Comparison of ENCODE assay signal across 22 cellular contexts in the genomic region with DNA sequence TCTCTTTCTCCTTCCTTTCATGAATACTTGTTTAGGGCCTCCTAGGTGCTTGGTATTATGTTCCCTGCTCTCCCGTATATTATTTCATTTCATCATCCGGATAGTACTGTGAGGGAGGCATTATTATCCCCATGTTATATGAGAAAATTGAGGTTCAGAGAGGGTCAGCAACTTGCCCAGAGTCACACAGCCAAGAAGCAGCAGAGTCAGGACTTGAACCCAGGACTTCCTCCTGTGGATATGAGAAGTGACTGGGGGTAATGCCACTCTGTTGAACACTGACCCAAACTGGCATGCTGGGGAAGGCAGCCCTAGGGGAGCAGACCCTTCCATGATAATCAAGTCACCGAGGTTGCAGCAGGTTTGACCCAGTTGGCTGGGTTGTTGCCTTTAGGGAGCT. TPM values are rescaled to one million over a fixed set of nuclear protein-coding genes. Genes with fewer than 3 reads are reported as not detected.
DNase-seq lines count a peak whose midpoint lies in the region; ATAC-seq and TF ChIP-seq lines count a peak whose summit lies in the region.
"Had no signal": no experiment of that assay in that cellular context is flagged by ENCODE, and none has a peak within 500 bp of the region (broad histone marks: within the 10 kb centered on the region; RNA-seq: fewer than 3 reads in every experiment).

No MANE protein-coding gene starts in this region.

- DNase-seq in activated naive CD4-positive, alpha-beta T cell treated with anti-CD3 and anti-CD28 coated beads, Interleukin-2, amount 50 U/mL, for 72 hours (ENCODE audit: low spot score in 2 of 2) = no peak
- DNase-seq in activated naive CD4-positive, alpha-beta T cell treated with Interleukin-2 at 50 U/mL for 16 hours = no peak
- DNase-seq in CD4-positive, CD25-positive, alpha-beta regulatory T cell = no peak
- DNase-seq in SJCRH30 (no peak), smooth muscle cell (lab: John Stamatoyannopoulos, UW; ENCODE audit: unreplicated experiment) (no peak), epidermal melanocyte (ENCODE audit: insufficient read length, low spot score) (no peak)
- no peak for DNase-seq in naive thymus-derived CD8-positive, alpha-beta T cell
- DNase-seq: GM23248; H9; HFFc6; IMR-90; MM.1S; NCI-H2029 treated with DMSO at 0.1 percent for 48 hours; NCI-H526; NCI-H82; NK-92 treated with Interleukin-12 subunit alpha and Interleukin-12 subunit beta, amount 100 ng/mL, for 24 hours; PC-3 had no signal

- H3K4me1 ChIP-seq in CD4-positive, CD25-positive, alpha-beta regulatory T cell (ENCODE audit: control insufficient read depth, insufficient read depth, low read length, poor library complexity, severe bottlenecking) = peaks cover 24% of the 10 kb centered on the region
- H3K4me1 ChIP-seq in SJCRH30 (peaks cover 44% of the 10 kb centered on the region), smooth muscle cell (ENCODE audit: low read depth) (peaks cover 8% of the 10 kb centered on the region)

- no peaks in the 10 kb centered on the region for H3K9me3 Mint-ChIP-seq in activated naive CD4-positive, alpha-beta T cell treated with anti-CD3 and anti-CD28 coated beads, Interleukin-2, amount 50 U/mL, for 72 hours
- H3K9me3 Mint-ChIP-seq in CD4-positive, CD25-positive, alpha-beta regulatory T cell = no peaks in the 10 kb centered on the region
- no peaks in the 10 kb centered on the region for H3K9me3 Mint-ChIP-seq in naive thymus-derived CD8-positive, alpha-beta T cell
- H3K9me3 Mint-ChIP-seq: H9, HFFc6 had no signal

- H3K4me2 ChIP-seq in smooth muscle cell = no peak overlapping the region
- H3K4me2 ChIP-seq: KMS-11 had no signal

- no peak overlapping the region for H3K9ac ChIP-seq in smooth muscle cell (ENCODE audit: low read depth)
- H3K9ac ChIP-seq: GM23248, KMS-11 had no signal

- TF ChIP-seq CTCF in smooth muscle cell (IDR thresholded peaks at IDR 0.05; ENCODE audit: borderline replicate concordance, insufficient read depth, poor library complexity, severe bottlenecking) = no peak

- ATAC-seq in activated naive CD4-positive, alpha-beta T cell treated with anti-CD3 and anti-CD28 coated beads, Interleukin-2, amount 50 U/mL, for 72 hours = no peak
- no peak for ATAC-seq in CD4-positive, CD25-positive, alpha-beta regulatory T cell (ENCODE audit: low read depth in 2 of 2)
- ATAC-seq in naive thymus-derived CD8-positive, alpha-beta T cell = no peak
- no peak for ATAC-seq in HG02759 (IDR thresholded peaks at IDR 0.05; ENCODE audit: unreplicated experiment)
- ATAC-seq: PC-3, SK-N-SH treated with all-trans-retinoic acid at 6 μM for 48 hours had no signal

- no peaks in the 10 kb centered on the region for H4K20me1 ChIP-seq in smooth muscle cell (ENCODE audit: low read depth)

- H3K36me3 Mint-ChIP-seq in activated naive CD4-positive, alpha-beta T cell treated with anti-CD3 and anti-CD28 coated beads, Interleukin-2, amount 50 U/mL, for 72 hours = no peaks in the 10 kb centered on the region
- H3K36me3 Mint-ChIP-seq in CD4-positive, CD25-positive, alpha-beta regulatory T cell = no peaks in the 10 kb centered on the region
- no peaks in the 10 kb centered on the region for H3K36me3 Mint-ChIP-seq in naive thymus-derived CD8-positive, alpha-beta T cell

- 87% methylated on average over 3 of the region's 3 CpGs for WGBS in smooth muscle cell (ENCODE audit: low lambda C conversion rate)

- peaks cover 8 to 37% (median 20%) of the 10 kb centered on the region in 4 donors for H3K4me1 Mint-ChIP-seq in CD4-positive, CD25-positive, alpha-beta regulatory T cell
- peaks cover 33 to 60% (median 44%) of the 10 kb centered on the region in 4 donors for H3K4me1 Mint-ChIP-seq in naive thymus-derived CD8-positive, alpha-beta T cell

- no peaks in the 10 kb centered on the region for H3K9me3 ChIP-seq in CD4-positive, CD25-positive, alpha-beta regulatory T cell (ENCODE audit: control insufficient read depth in 2 of 2, low read length in 2 of 2)
- no peaks in the 10 kb centered on the region for H3K9me3 ChIP-seq in SJCRH30 (replicated peaks)
- no peaks in the 10 kb centered on the region for H3K9me3 ChIP-seq in smooth muscle cell (replicated peaks; ENCODE audit: low read depth)

- no peak overlapping the region for H2AFZ ChIP-seq in smooth muscle cell (ENCODE audit: low read depth)
- H2AFZ ChIP-seq: GM23248 had no signal

- H3K4me3 ChIP-seq in CD4-positive, CD25-positive, alpha-beta regulatory T cell (ENCODE audit: low read depth, low read length) = no peak overlapping the region
- H3K4me3 ChIP-seq in SJCRH30 = no peak overlapping the region
- H3K4me3 ChIP-seq in smooth muscle cell = no peak overlapping the region
- H3K4me3 ChIP-seq: GM23248 had no signal

- H3F3A ChIP-seq in smooth muscle cell (ENCODE audit: low read depth) = no peaks in the 10 kb centered on the region

- no peaks in the 10 kb centered on the region for H3K36me3 ChIP-seq in CD4-positive, CD25-positive, alpha-beta regulatory T cell (ENCODE audit: control insufficient read depth, insufficient read depth, low read length)
- H3K36me3 ChIP-seq in SJCRH30 = no peaks in the 10 kb centered on the region
- no peaks in the 10 kb centered on the region for H3K36me3 ChIP-seq in smooth muscle cell (ENCODE audit: low read depth)

- no peak overlapping the region for H3K27ac ChIP-seq in CD4-positive, CD25-positive, alpha-beta regulatory T cell (ENCODE audit: insufficient read depth, low read length, poor library complexity, severe bottlenecking)
- H3K27ac ChIP-seq in SJCRH30 (peak overlapping the region; percentile 86; the same call in 1 of the 2 replicates), smooth muscle cell (ENCODE audit: low read depth) (no peak overlapping the region)
- H3K27ac ChIP-seq: GM23248, KMS-11 had no signal

- H3K4me3 Mint-ChIP-seq in CD4-positive, CD25-positive, alpha-beta regulatory T cell = peak overlapping the region in 2 of 4 donors; percentile 27 to 52
- peak overlapping the region in 8 of 10 donors; percentile 53 to 86 (median 70) for H3K4me3 Mint-ChIP-seq in naive thymus-derived CD8-positive, alpha-beta T cell
- H3K4me3 Mint-ChIP-seq: H9, HFFc6 had no signal

- no peaks in the 10 kb centered on the region for H3K79me2 ChIP-seq in smooth muscle cell (ENCODE audit: low read depth)

- H3K27me3 ChIP-seq in CD4-positive, CD25-positive, alpha-beta regulatory T cell (ENCODE audit: control insufficient read depth, insufficient read depth, low read length) = no peaks in the 10 kb centered on the region
- no peaks in the 10 kb centered on the region for H3K27me3 ChIP-seq in SJCRH30
- peaks cover 5% of the 10 kb centered on the region for H3K27me3 ChIP-seq in smooth muscle cell (ENCODE audit: low read depth)

- H3K27ac Mint-ChIP-seq in activated naive CD4-positive, alpha-beta T cell treated with anti-CD3 and anti-CD28 coated beads, Interleukin-2, amount 50 U/mL, for 72 hours = peak overlapping the region; percentile 54 to 76
- peak overlapping the region in 2 of 3 donors; percentile 86 to 89 for H3K27ac Mint-ChIP-seq in CD4-positive, CD25-positive, alpha-beta regulatory T cell
- peak overlapping the region; percentile 29 to 99 (median 94) for H3K27ac Mint-ChIP-seq in naive thymus-derived CD8-positive, alpha-beta T cell
- H3K27ac Mint-ChIP-seq: H9, HFFc6 had no signal

- POLR2A ChIA-PET in naive thymus-derived CD8-positive, alpha-beta T cell (lab: Charles Lee) = interaction anchor here (2.6 to 4.5 kb wide), 8 partner anchors 8 to 89 kb away, joined by 11 to 52 read pairs (median 22); a partner anchor contains a TSS

- H3K27me3 Mint-ChIP-seq in CD4-positive, CD25-positive, alpha-beta regulatory T cell = no peaks in the 10 kb centered on the region
- no peaks in the 10 kb centered on the region for H3K27me3 Mint-ChIP-seq in naive thymus-derived CD8-positive, alpha-beta T cell

RNA-seq across cellular contexts. Expression of a gene that starts 8.2 kb away (rescaled TPM):
- total RNA-seq in activated naive CD4-positive, alpha-beta T cell treated with anti-CD3 and anti-CD28 coated beads, Interleukin-2, amount 50 U/mL, for 72 hours = not detected
- not detected for total RNA-seq in CD4-positive, CD25-positive, alpha-beta regulatory T cell
- polyA plus RNA-seq in CD4-positive, CD25-positive, alpha-beta regulatory T cell = under 1 TPM in 3 of 4 donors, not detected in 1; 0.34 to 0.93 (median 0.43) TPM
- not detected in 2 replicates for total RNA-seq in SJCRH30 (2014; rRNA removed; shearing (Covaris generic))
- 10 to 100 TPM; 13.6 to 14.4 TPM for total RNA-seq in naive thymus-derived CD8-positive, alpha-beta T cell
- polyA plus RNA-seq in naive thymus-derived CD8-positive, alpha-beta T cell = 10 to 100 TPM; 12.3 to 39.5 (median 20.1) TPM
- total RNA-seq in smooth muscle cell = not detected in 2 replicates
- 0.11 and 0.12 TPM in 2 replicates for polyA plus RNA-seq in smooth muscle cell
- total RNA-seq: A172, GM23248, HFFc6, IMR-90, PC-3 had no signal
- polyA plus RNA-seq: AG04450, GM23248, IMR-90 had no signal

RNA-seq across cellular contexts. Expression of a gene that starts 43.0 kb away (rescaled TPM):
- total RNA-seq in activated naive CD4-positive, alpha-beta T cell treated with anti-CD3 and anti-CD28 coated beads, Interleukin-2, amount 50 U/mL, for 72 hours = 10 to 100 TPM; 28.0 to 29.3 TPM
- total RNA-seq in CD4-positive, CD25-positive, alpha-beta regulatory T cell = 86.9 TPM
- polyA plus RNA-seq in CD4-positive, CD25-positive, alpha-beta regulatory T cell = 10 to 100 TPM; 22.4 to 46.4 (median 42.6) TPM
- 20.7 and 27.1 TPM in 2 replicates for total RNA-seq in SJCRH30 (2014; rRNA removed; shearing (Covaris generic))
- 10 to 100 TPM; 60.7 to 64.4 TPM for total RNA-seq in naive thymus-derived CD8-positive, alpha-beta T cell
- polyA plus RNA-seq in naive thymus-derived CD8-positive, alpha-beta T cell = 10 to 100 TPM; 29.1 to 37.9 (median 34.1) TPM
- total RNA-seq in smooth muscle cell = 7.0 and 9.7 TPM in 2 replicates
- 11.4 and 14.0 TPM in 2 replicates for polyA plus RNA-seq in smooth muscle cell

Comparison
In these comparisons a context has a peak if more than half of its experiments do, and no peak if none do; other contexts are left out.
1. RNA of a gene that starts 8.2 kb away (total RNA-seq): 13.6 to 14.4 TPM in naive thymus-derived CD8-positive, alpha-beta T cell; not detected in activated naive CD4-positive, alpha-beta T cell treated with anti-CD3 and anti-CD28 coated beads, Interleukin-2, amount 50 U/mL, for 72 hours, not detected in CD4-positive, CD25-positive, alpha-beta regulatory T cell (single experiment), not detected in SJCRH30 and not detected in smooth muscle cell; every median in the first group is over 10 times any median in the second.
2. Peak in every context shown above with its lines, with median percentiles within 50 percentile points of each other: H3K27ac Mint-ChIP-seq.